In genomic region chr15:80073197-80073596, GRCh38 we compare ENCODE assay signal across 2 cellular contexts.
TF ChIP-seq lines count a peak whose summit lies in the region.

No MANE protein-coding gene starts in this region.

TF ChIP-seq in SK-N-SH, 30 proteins besides CTCF, POLR2A, EP300 and RAD21 (continued from another document):
- TF ChIP-seq ZBTB33 (IDR thresholded peaks at IDR 0.05; ENCODE audit: borderline replicate concordance, low read depth) (no peak), RFX5 (IDR thresholded peaks at IDR 0.05; ENCODE audit: low read length) (no peak), JUND (IDR thresholded peaks at IDR 0.05) (no peak), MEF2A (IDR thresholded peaks at IDR 0.05; ENCODE audit: borderline replicate concordance, low read depth) (no peak), SIN3A (IDR thresholded peaks at IDR 0.05; ENCODE audit: borderline replicate concordance, low read depth, low read length) (no peak), FOSL2 (IDR thresholded peaks at IDR 0.05; ENCODE audit: borderline replicate concordance, low read depth) (no peak), RXRA (IDR thresholded peaks at IDR 0.05; ENCODE audit: borderline replicate concordance, low read depth) (no peak), TEAD4 (IDR thresholded peaks at IDR 0.05; ENCODE audit: borderline replicate concordance, insufficient read depth) (no peak), YY1 (IDR thresholded peaks at IDR 0.05; ENCODE audit: low read depth) (no peak), SMC3 (IDR thresholded peaks at IDR 0.05; ENCODE audit: low read depth, low read length) (no peak), IRF3 (IDR thresholded peaks at IDR 0.05; ENCODE audit: low read depth, low read length) (no peak)

TF ChIP-seq in SK-N-SH treated with all-trans-retinoic acid at 6 μM for 48 hours, 23 proteins besides CTCF, POLR2A, EP300 and RAD21 (continued from another document):
- no peak for TF ChIP-seq ARNTL (CRISPR knock-in tag; IDR thresholded peaks at IDR 0.05; ENCODE audit: borderline replicate concordance, low read depth)
- TF ChIP-seq OSR1 (CRISPR knock-in tag; IDR thresholded peaks at IDR 0.05) = no peak
- no peak for TF ChIP-seq CSDC2 (CRISPR knock-in tag; IDR thresholded peaks at IDR 0.05)
- no peak for TF ChIP-seq ZNF565 (CRISPR knock-in tag; conservative IDR thresholded peaks at IDR 0.05; ENCODE audit: low read depth)
